22 cellular contexts compared by ENCODE assay signal in genomic region chr1:224880593-224881307, GRCh38. TPM values are rescaled to one million over a fixed set of nuclear protein-coding genes. Genes with fewer than 3 reads are reported as not detected.
DNase-seq lines count a peak whose midpoint lies in the region; ATAC-seq, FAIRE-seq and TF ChIP-seq lines count a peak whose summit lies in the region.
"Had no signal": no experiment of that assay in that cellular context is flagged by ENCODE, and none has a peak within 500 bp of the region (broad histone marks: within the 10 kb centered on the region; RNA-seq: fewer than 3 reads in every experiment).

No MANE protein-coding gene starts in this region.

- no peaks in the 10 kb centered on the region for H3K36me3 Mint-ChIP-seq in T-helper 17 cell (ENCODE audit: low read depth)

- H3K4me2 ChIP-seq in HepG2 (ENCODE audit: low read depth, low read length): peak overlapping the region; percentile 60

- DNase-seq in cardiac muscle cell (ENCODE audit: low read depth in 1 of 2, low spot score in 1 of 2): peak; percentile 26 to 28
- DNase-seq in left ventricle myocardium inferior: no peak
- DNase-seq in colonic mucosa: peak; percentile 48
- DNase-seq in HepG2 (ENCODE audit: low spot score): peak; percentile 13
- DNase-seq in T-helper 17 cell: no peak
- no peak for DNase-seq in upper lobe of left lung
- no peak for DNase-seq in activated CD4-positive, CD25-positive, alpha-beta regulatory T cell treated with anti-CD3 and anti-CD28 coated beads, Interleukin-2, amount 50 U/mL, for 72 hours
- DNase-seq: activated effector memory CD4-positive, alpha-beta T cell treated with Interleukin-2 at 50 U/mL for 16 hours; amniotic stem cell; DMS79 treated with DMSO at 0.1 percent for 48 hours; HFFc6; IMR-90; MM.1S; NCI-H187 treated with DMSO at 0.1 percent for 48 hours; NCI-H510A; SHP77 treated with DMSO at 0.1 percent for 48 hours; stimulated activated naive CD8-positive, alpha-beta T cell treated with anti-CD3 and anti-CD28 coated beads, Interleukin-15, amount 100 ng/mL, for 72 hours; T-helper 9 cell had no signal

- H3K79me2 ChIP-seq in HepG2 (ENCODE audit: insufficient read depth, low read length): no peaks in the 10 kb centered on the region

- H3K4me3 ChIP-seq in cardiac muscle cell (no peak overlapping the region), left ventricle myocardium inferior (no peak overlapping the region), colonic mucosa (no peak overlapping the region), HepG2 (replicated peaks in 1 of 3; ENCODE audit: insufficient read depth in 1 of 3, low read depth in 2 of 3, low read length in 3 of 3) (no peak overlapping the region; a peak in 1 of 6 replicates), upper lobe of left lung (no peak overlapping the region)
- H3K4me3 ChIP-seq: right atrium auricular region had no signal

- H3K9me3 ChIP-seq in cardiac muscle cell (ENCODE audit: low read depth): no peaks in the 10 kb centered on the region
- H3K9me3 ChIP-seq in left ventricle myocardium inferior (replicated peaks): peaks cover 7% of the 10 kb centered on the region
- H3K9me3 ChIP-seq in colonic mucosa: no peaks in the 10 kb centered on the region
- peaks cover 10% of the 10 kb centered on the region for H3K9me3 ChIP-seq in HepG2 (ENCODE audit: low read length)
- H3K9me3 ChIP-seq in T-helper 17 cell (ENCODE audit: control insufficient read depth, low read length, poor library complexity, severe bottlenecking): no peaks in the 10 kb centered on the region
- H3K9me3 ChIP-seq in upper lobe of left lung: peaks cover 0 to 6% (median 3%) of the 10 kb centered on the region in 4 donors
- H3K9me3 ChIP-seq: neutrophil, right atrium auricular region had no signal

- no peaks in the 10 kb centered on the region for H3K4me1 ChIP-seq in cardiac muscle cell (ENCODE audit: low read depth)
- no peaks in the 10 kb centered on the region for H3K4me1 ChIP-seq in left ventricle myocardium inferior
- H3K4me1 ChIP-seq in colonic mucosa: no peaks in the 10 kb centered on the region
- H3K4me1 ChIP-seq in HepG2 (ENCODE audit: insufficient read depth, low read length): peaks cover 30% of the 10 kb centered on the region
- H3K4me1 ChIP-seq in upper lobe of left lung: peaks cover 0 to 3% (median 0%) of the 10 kb centered on the region in 4 donors
- H3K4me1 ChIP-seq: right atrium auricular region had no signal

- H3K9ac ChIP-seq in colonic mucosa (ENCODE audit: low read depth in 2 of 2, low read length in 2 of 2) (no peak overlapping the region), HepG2 (ENCODE audit: insufficient read depth, low read depth, low read length) (peak overlapping the region; percentile 2; the same call in 1 of the 2 replicates)

- CTCF ChIA-PET in HepG2 (lab: Yijun Ruan, JAX; ENCODE audit: low intra/inter-chr PET ratio, low total read pairs): no interaction called here

- in situ Hi-C loops in HepG2 (cut with HindIII; ENCODE audit: extremely low pct_ligation_motif_present, low pct_unique_long_range_greater_than_20kb): no loop called here

- no peaks in the 10 kb centered on the region for H3K4me1 Mint-ChIP-seq in T-helper 17 cell
- H3K4me1 Mint-ChIP-seq: stimulated activated naive CD8-positive, alpha-beta T cell treated with anti-CD3 and anti-CD28 coated beads, Interleukin-15, amount 100 ng/mL, for 72 hours had no signal

- no peak for TF ChIP-seq RAD21 in HepG2 (CRISPR knock-in tag; IDR thresholded peaks at IDR 0.05)

- 5% methylated on average over 8 of the region's 8 CpGs for WGBS in HepG2 (ENCODE audit: low lambda C conversion rate)
- WGBS in upper lobe of left lung, 2 donors: 67 to 69% methylated on average over 8 of the region's 8 CpGs

- H3K4me3 Mint-ChIP-seq in T-helper 17 cell: no peak overlapping the region
- H3K4me3 Mint-ChIP-seq: HFFc6; stimulated activated naive CD8-positive, alpha-beta T cell treated with anti-CD3 and anti-CD28 coated beads, Interleukin-15, amount 100 ng/mL, for 72 hours had no signal

- H4K20me1 ChIP-seq in HepG2 (ENCODE audit: insufficient read depth, low read length): no peaks in the 10 kb centered on the region

- no peak for TF ChIP-seq CTCF in cardiac muscle cell (IDR thresholded peaks at IDR 0.05; ENCODE audit: low read depth, low read length)
- no peak for TF ChIP-seq CTCF in left ventricle myocardium inferior (IDR thresholded peaks at IDR 0.05; ENCODE audit: borderline replicate concordance)
- no peak for TF ChIP-seq CTCF in colonic mucosa (IDR thresholded peaks at IDR 0.05)
- no peak for TF ChIP-seq CTCF in HepG2 (CRISPR knock-in tag; IDR thresholded peaks at IDR 0.05)
- TF ChIP-seq CTCF in upper lobe of left lung (IDR thresholded peaks at IDR 0.05): no peak

- H3K27ac ChIP-seq in cardiac muscle cell (no peak overlapping the region), left ventricle myocardium inferior (replicated peaks) (no peak overlapping the region), colonic mucosa (no peak overlapping the region), HepG2 (ENCODE audit: extremely low read length, insufficient read depth, low read length) (no peak overlapping the region), upper lobe of left lung (no peak overlapping the region)
- H3K27ac ChIP-seq: neutrophil, right atrium auricular region had no signal

- POLR2A ChIA-PET in HepG2 (lab: Yijun Ruan, JAX): no interaction called here

- H2AFZ ChIP-seq in HepG2 (ENCODE audit: low read length): no peak overlapping the region

- no peak overlapping the region for H3K27ac Mint-ChIP-seq in T-helper 17 cell
- H3K27ac Mint-ChIP-seq: HFFc6 had no signal

- TF ChIP-seq EP300 in HepG2 (IDR thresholded peaks at IDR 0.05; ENCODE audit: low read depth in 2 of 2, low read length in 2 of 2) (no peak), HepG2 (CRISPR knock-in tag; IDR thresholded peaks at IDR 0.05; ENCODE audit: borderline replicate concordance) (no peak), upper lobe of left lung (IDR thresholded peaks at IDR 0.05) (no peak)

- ATAC-seq in HepG2 (peak; percentile 79), T-helper 17 cell (no peak), upper lobe of left lung (ENCODE audit: low FRiP score in 2 of 2) (no peak), HG02938 (IDR thresholded peaks at IDR 0.05; ENCODE audit: unreplicated experiment) (no peak)
- ATAC-seq: stimulated activated naive CD8-positive, alpha-beta T cell treated with anti-CD3 and anti-CD28 coated beads, Interleukin-15, amount 100 ng/mL, for 72 hours had no signal

- FAIRE-seq in HepG2 (lab: Jason Lieb, UNC): no peak
- FAIRE-seq: frontal cortex had no signal

- TF ChIP-seq POLR2A in HepG2 (IDR thresholded peaks at IDR 0.05; ENCODE audit: insufficient read depth in 1 of 2, low read depth in 2 of 2, low read length in 2 of 2) (no peak), upper lobe of left lung (IDR thresholded peaks at IDR 0.05) (no peak)

- H3K36me3 ChIP-seq in cardiac muscle cell: no peaks in the 10 kb centered on the region
- H3K36me3 ChIP-seq in left ventricle myocardium inferior: no peaks in the 10 kb centered on the region
- H3K36me3 ChIP-seq in colonic mucosa: no peaks in the 10 kb centered on the region
- no peaks in the 10 kb centered on the region for H3K36me3 ChIP-seq in HepG2 (replicated peaks in 1 of 2; ENCODE audit: control insufficient read depth in 1 of 2, insufficient read depth in 2 of 2, low read length in 2 of 2)
- no peaks in the 10 kb centered on the region for H3K36me3 ChIP-seq in upper lobe of left lung
- H3K36me3 ChIP-seq: neutrophil, right atrium auricular region had no signal

- intact Hi-C loops in left ventricle myocardium inferior (cut with micrococcal nuclease) (no loop called here), colonic mucosa (cut with DNase I) (no loop called here), HepG2 (cut with micrococcal nuclease; ENCODE audit: unreplicated experiment) (no loop called here)

- H3K27me3 ChIP-seq in cardiac muscle cell (no peaks in the 10 kb centered on the region), left ventricle myocardium inferior (ENCODE audit: low read depth) (peaks cover 80% of the 10 kb centered on the region), colonic mucosa (no peaks in the 10 kb centered on the region), HepG2 (ENCODE audit: control insufficient read depth in 1 of 2, insufficient read depth in 2 of 2, low read length in 2 of 2) (no peaks in the 10 kb centered on the region), upper lobe of left lung (no peaks in the 10 kb centered on the region)

- peaks cover 61% of the 10 kb centered on the region for H3K27me3 Mint-ChIP-seq in T-helper 17 cell

- no TSS peak for BruUV-seq in HepG2 (replicated peaks; lab: Mats Ljungman, UMichigan)

RNA-seq across cellular contexts. Expression of gene DNAH14, which starts 48.7 kb away (rescaled TPM):
- total RNA-seq in cardiac muscle cell (24.6 and 40.8 TPM in 2 replicates), left ventricle myocardium inferior (3.0 TPM), colonic mucosa (1 to 10 TPM; 7.5 to 9.6 TPM), HepG2 (2016; rRNA removed; fragmentation: Illumina TruSeq; extraction: Trizol) (19.0 and 27.5 TPM in 2 replicates), T-helper 17 cell (1 to 10 TPM in 1 of 2 donors, not detected in 1; 1.1 TPM), upper lobe of left lung (10 to 100 TPM in 5 of 6 donors, 1 to 10 TPM in 1; 2.1 to 26.5 (median 12.9) TPM)
- polyA plus RNA-seq in cardiac muscle cell (13.5 and 28.9 TPM in 2 replicates), HepG2 (2011; rRNA removed) (4.5 and 5.8 TPM in 2 replicates)
- total RNA-seq in HepG2 (2016; cell fraction: cytosol; rRNA removed; fragmentation: Illumina TruSeq; extraction: Trizol; ENCODE audit: low read depth): 89.8 and 97.8 TPM in 2 replicates
- 20.4 and 26.4 TPM in 2 replicates for total RNA-seq in HepG2 (2016; cell fraction: insoluble cytoplasmic fraction; rRNA removed; fragmentation: Illumina TruSeq; extraction: Trizol)
- total RNA-seq in HepG2 (2016; cell fraction: membrane; rRNA removed; fragmentation: Illumina TruSeq; extraction: Trizol): 57.2 and 72.0 TPM in 2 replicates
- total RNA-seq in HepG2 (2016; cell fraction: nucleus; rRNA removed; fragmentation: Illumina TruSeq; extraction: Trizol): 54.9 and 56.5 TPM in 2 replicates
- polyA plus RNA-seq in HepG2 (2011; cell fraction: cytosol; rRNA removed): 1.4 and 2.3 TPM in 2 replicates
- 6.6 and 9.8 TPM in 2 replicates for polyA plus RNA-seq in HepG2 (2011; cell fraction: nucleus; rRNA removed)
- polyA plus RNA-seq in HepG2 (2012): 6.8 and 8.4 TPM in 2 replicates
- polyA plus RNA-seq in HepG2 (2016; cell fraction: cytosol; fragmentation: Illumina TruSeq; extraction: Trizol; ENCODE audit: low read depth): 1.5 and 2.7 TPM in 2 replicates
- 10.6 and 11.2 TPM in 2 replicates for polyA plus RNA-seq in HepG2 (2016; cell fraction: insoluble cytoplasmic fraction; fragmentation: Illumina TruSeq; extraction: Trizol; ENCODE audit: low read depth)
- 2.6 TPM in 2 replicates for polyA plus RNA-seq in HepG2 (2016; cell fraction: membrane; fragmentation: Illumina TruSeq; extraction: Trizol; ENCODE audit: low read depth)
- polyA plus RNA-seq in HepG2 (2016; cell fraction: nucleus; fragmentation: Illumina TruSeq; extraction: Trizol; ENCODE audit: insufficient read depth, low read depth): 21.1 and 25.8 TPM in 2 replicates
- 1.7 and 12.5 TPM in 2 replicates for polyA minus RNA-seq in HepG2 (2011; rRNA and poly(A)+ RNA removed; ENCODE audit: low replicate concordance)
- polyA minus RNA-seq in HepG2 (2011; cell fraction: cytosol; rRNA and poly(A)+ RNA removed): 7.6 and 8.9 TPM in 2 replicates
- polyA minus RNA-seq in HepG2 (2011; cell fraction: nucleus; rRNA and poly(A)+ RNA removed): 68.9 and 95.5 TPM in 2 replicates

Comparison
In these comparisons a context has a peak if more than half of its experiments do, and no peak if none do; other contexts are left out.
1. DNase-seq: peak in cardiac muscle cell (2 of 2), colonic mucosa (single experiment) and HepG2 (single experiment); none in left ventricle myocardium inferior (single experiment), T-helper 17 cell (0 of 3), upper lobe of left lung (0 of 2) and activated CD4-positive, CD25-positive, alpha-beta regulatory T cell treated with anti-CD3 and anti-CD28 coated beads, Interleukin-2, amount 50 U/mL, for 72 hours (single experiment).